Comparison of ENCODE assay signal across 14 cellular contexts in the genomic region with DNA sequence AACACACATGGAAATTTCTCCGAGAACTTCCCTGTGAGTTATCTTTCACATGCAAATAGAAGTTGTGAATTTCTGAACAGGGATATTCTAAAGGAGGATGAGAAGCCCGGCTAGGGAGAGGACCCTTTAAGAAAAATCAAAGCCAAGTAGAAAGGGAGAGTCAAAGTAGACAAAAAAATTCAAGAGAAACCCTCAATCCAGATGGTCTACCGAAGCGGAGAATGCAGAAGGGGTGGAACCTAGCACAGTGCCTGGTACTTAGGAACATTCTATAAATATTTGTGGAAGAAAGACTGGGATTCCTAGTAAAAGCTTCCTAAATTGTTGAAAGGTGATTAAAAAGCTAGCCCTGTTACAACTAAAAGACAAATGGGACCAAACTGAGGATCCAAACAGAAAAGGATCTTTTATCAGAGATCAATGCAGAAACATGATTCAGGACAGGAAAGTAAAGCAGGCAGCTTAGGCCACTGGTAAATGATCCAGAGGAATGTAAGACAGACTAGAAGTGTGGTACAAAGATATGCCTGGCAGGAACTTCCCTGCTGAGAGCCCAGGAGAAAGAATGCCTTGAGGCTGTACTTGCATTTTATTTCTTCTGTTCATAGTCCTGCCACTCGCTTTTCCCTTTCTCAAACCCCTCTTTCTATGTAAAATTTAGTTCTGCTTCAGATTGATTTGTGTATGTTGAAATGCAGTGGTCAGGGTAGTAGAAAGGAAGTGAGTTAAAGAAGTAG. TPM values are rescaled to one million over a fixed set of nuclear protein-coding genes. Genes with fewer than 3 reads are reported as not detected.
DNase-seq lines count a peak whose midpoint lies in the region; ATAC-seq and TF ChIP-seq lines count a peak whose summit lies in the region.
"Had no signal": no experiment of that assay in that cellular context is flagged by ENCODE, and none has a peak within 500 bp of the region (broad histone marks: within the 10 kb centered on the region; RNA-seq: fewer than 3 reads in every experiment).

No MANE protein-coding gene starts in this region.

- CTCF ChIA-PET in Caco-2 (lab: Charles Lee): no interaction called here

- no peak overlapping the region for H2AFZ ChIP-seq in osteoblast (ENCODE audit: low read length)

- no peak for TF ChIP-seq POLR2A in esophagus muscularis mucosa (IDR thresholded peaks at IDR 0.05; ENCODE audit: low read depth)

- peak overlapping the region; percentile 55 for H3K27ac Mint-ChIP-seq in Caco-2 (ENCODE audit: unreplicated experiment)
- H3K27ac Mint-ChIP-seq: CD8-positive, alpha-beta T cell; dendritic cell treated with granulocyte-macrophage colony-stimulating factor and Interleukin-4, amounts not matched to agents 40 ng/mL and 50 ng/mL, for 4 days had no signal

- H3K4me1 ChIP-seq in Caco-2: peaks cover 35% of the 10 kb centered on the region
- H3K4me1 ChIP-seq in esophagus muscularis mucosa: peaks cover 14 to 62% (median 58%) of the 10 kb centered on the region in 4 donors
- H3K4me1 ChIP-seq in osteoblast (ENCODE audit: insufficient read depth, low read length): peaks cover 73% of the 10 kb centered on the region

- no peaks in the 10 kb centered on the region for H3K9me3 ChIP-seq in Caco-2
- H3K9me3 ChIP-seq in esophagus muscularis mucosa: no peaks in the 10 kb centered on the region
- no peaks in the 10 kb centered on the region for H3K9me3 ChIP-seq in osteoblast (ENCODE audit: low read depth, low read length)
- H3K9me3 ChIP-seq: heart left ventricle had no signal

- H3K27me3 ChIP-seq in Caco-2 (replicated peaks; ENCODE audit: control insufficient read depth, insufficient read depth, low read length): no peaks in the 10 kb centered on the region
- H3K27me3 ChIP-seq in esophagus muscularis mucosa: no peaks in the 10 kb centered on the region
- H3K27me3 ChIP-seq in osteoblast (ENCODE audit: insufficient read depth, low read length): no peaks in the 10 kb centered on the region
- H3K27me3 ChIP-seq: heart left ventricle had no signal

- H3K36me3 ChIP-seq in Caco-2 (ENCODE audit: control insufficient read depth, insufficient read depth, low read length): no peaks in the 10 kb centered on the region
- no peaks in the 10 kb centered on the region for H3K36me3 ChIP-seq in esophagus muscularis mucosa
- H3K36me3 ChIP-seq in osteoblast (ENCODE audit: insufficient read depth, low read length): no peaks in the 10 kb centered on the region
- H3K36me3 ChIP-seq: heart left ventricle had no signal

- peaks cover 29% of the 10 kb centered on the region for H3K4me1 Mint-ChIP-seq in Caco-2 (ENCODE audit: low read depth, unreplicated experiment)

- no peaks in the 10 kb centered on the region for H3K9me3 Mint-ChIP-seq in Caco-2 (ENCODE audit: unreplicated experiment)
- H3K9me3 Mint-ChIP-seq: CD8-positive, alpha-beta T cell had no signal

- no peaks in the 10 kb centered on the region for H3K79me2 ChIP-seq in osteoblast (ENCODE audit: insufficient read depth, low read length)

- intact Hi-C loops in Caco-2 (cut with micrococcal nuclease; ENCODE audit: unreplicated experiment) (no loop called here), esophagus muscularis mucosa (cut with DNase I) (no loop called here)

- no peaks in the 10 kb centered on the region for H3K27me3 Mint-ChIP-seq in Caco-2 (ENCODE audit: insufficient read depth, unreplicated experiment)
- H3K27me3 Mint-ChIP-seq: dendritic cell treated with granulocyte-macrophage colony-stimulating factor and Interleukin-4, amounts not matched to agents 40 ng/mL and 50 ng/mL, for 4 days had no signal

- BruUV-seq in Caco-2 (replicated peaks; lab: Mats Ljungman, UMichigan): no TSS peak

- H3K27ac ChIP-seq in esophagus muscularis mucosa (replicated peaks in 1 of 4): peak overlapping the region; percentile 16 to 61 (median 42)
- H3K27ac ChIP-seq in osteoblast (ENCODE audit: low read depth, low read length): peak overlapping the region; percentile 87
- H3K27ac ChIP-seq: heart left ventricle had no signal

- no peaks in the 10 kb centered on the region for H3K36me3 Mint-ChIP-seq in Caco-2 (ENCODE audit: insufficient read depth, unreplicated experiment)

- H3K4me2 ChIP-seq in osteoblast (ENCODE audit: insufficient read depth, low read length): peak overlapping the region; percentile 86

- WGBS in esophagus muscularis mucosa: 52% methylated on average over 5 of the region's 5 CpGs

- no peak for TF ChIP-seq EP300 in esophagus muscularis mucosa (IDR thresholded peaks at IDR 0.05)

- no peak for ATAC-seq in GM21515 (IDR thresholded peaks at IDR 0.05; ENCODE audit: unreplicated experiment)
- ATAC-seq in HG03045 (IDR thresholded peaks at IDR 0.05; ENCODE audit: unreplicated experiment): no peak
- ATAC-seq in GM18909 (IDR thresholded peaks at IDR 0.05; ENCODE audit: poor library complexity, unreplicated experiment): no peak
- ATAC-seq: CD8-positive, alpha-beta T cell; heart left ventricle had no signal

- TF ChIP-seq CTCF in Caco-2 (IDR thresholded peaks at IDR 0.05; ENCODE audit: insufficient read depth in 1 of 2, low read depth in 1 of 2, low read length in 1 of 2, severe bottlenecking in 1 of 2, unreplicated experiment in 1 of 2) (no peak), esophagus muscularis mucosa (IDR thresholded peaks at IDR 0.05) (no peak), osteoblast (IDR thresholded peaks at IDR 0.05; ENCODE audit: extremely low read depth, low read depth, low read length) (no peak)

- POLR2A ChIA-PET in Caco-2 (lab: Charles Lee): no interaction called here

- DNase-seq in Caco-2: no peak
- DNase-seq in NCI-H226: peak; percentile 70
- DNase-seq in esophagus muscularis mucosa (ENCODE audit: extremely low spot score): no peak
- no peak for DNase-seq in osteoblast (ENCODE audit: insufficient read length, low spot score, missing footprints)
- DNase-seq in D341Med (ENCODE audit: low spot score): no peak
- DNase-seq: activated CD4-positive, CD25-positive, alpha-beta regulatory T cell; CD8-positive, alpha-beta T cell; heart left ventricle; stimulated activated CD8-positive, alpha-beta memory T cell treated with anti-CD3 and anti-CD28 coated beads, Interleukin-4, amount 100 ng/mL, for 48 hours had no signal

- no peak overlapping the region for H3K4me3 Mint-ChIP-seq in Caco-2 (ENCODE audit: unreplicated experiment)
- H3K4me3 Mint-ChIP-seq: CD8-positive, alpha-beta T cell; dendritic cell treated with granulocyte-macrophage colony-stimulating factor and Interleukin-4, amounts not matched to agents 40 ng/mL and 50 ng/mL, for 4 days had no signal

- no peaks in the 10 kb centered on the region for H4K20me1 ChIP-seq in osteoblast (ENCODE audit: insufficient read depth, low read length)

- H3K4me3 ChIP-seq in Caco-2 (ENCODE audit: low read depth, low read length): no peak overlapping the region
- no peak overlapping the region for H3K4me3 ChIP-seq in esophagus muscularis mucosa
- H3K4me3 ChIP-seq in osteoblast (ENCODE audit: insufficient read depth, low read length): no peak overlapping the region
- H3K4me3 ChIP-seq: heart left ventricle, skin epidermis had no signal

RNA-seq across cellular contexts. Expression of a gene that starts 19.5 kb away (rescaled TPM):
- 107 and 136 TPM in 2 replicates for total RNA-seq in Caco-2 (2022)
- 100 to 1,000 TPM in 1 of 4 donors, 10 to 100 TPM in 3; 93.6 to 125 (median 94.0) TPM for total RNA-seq in esophagus muscularis mucosa
- 447 and 588 TPM in 2 replicates for total RNA-seq in osteoblast
